8 cellular contexts compared by ENCODE assay signal in genomic region chr9:93108301-93109041, GRCh38. TPM values are rescaled to one million over a fixed set of nuclear protein-coding genes. Genes with fewer than 3 reads are reported as not detected.
A peak's percentile ranks its signal among the peaks of the same experiment; 100 is the strongest.
DNase-seq lines count a peak whose midpoint lies in the region; ATAC-seq, FAIRE-seq and TF ChIP-seq lines count a peak whose summit lies in the region.

No MANE protein-coding gene starts in this region.

- no peak for FAIRE-seq in H54 (lab: Jason Lieb, UNC)

- 90 to 96% methylated on average over 7 to 14 of the region's 14 CpGs for WGBS in endodermal cell (ENCODE audit: insufficient coverage in 1 of 2, insufficient read length in 1 of 2), 2 experiments

- peak; percentile 37 for DNase-seq in H7
- DNase-seq in activated CD4-positive, alpha-beta T cell treated with anti-CD3 and anti-CD28 coated beads for 48 hours = peak; percentile 72
- DNase-seq in endodermal cell = peak; percentile 48
- DNase-seq in stimulated activated CD4-positive, alpha-beta T cell treated with anti-CD3 and anti-CD28 coated beads, Interleukin-4, amount 100 ng/mL, for 1 hour = peak; percentile 59
- no peak for DNase-seq in NCI-H510A (lab: John Stamatoyannopoulos, UW)
- DNase-seq in H54 (ENCODE audit: insufficient read length, low spot score) = no peak
- no peak for DNase-seq in GF-D8 (lab: John Stamatoyannopoulos, UW)

- TF ChIP-seq CTCF in endodermal cell (conservative IDR thresholded peaks at IDR 0.05) = no peak

- H3K4me3 ChIP-seq in H7 (ENCODE audit: insufficient read depth, low read depth, low read length) (no peak overlapping the region), endodermal cell (ENCODE audit: low read length) (no peak overlapping the region)

- H3K4me1 ChIP-seq in endodermal cell (ENCODE audit: control insufficient read depth, insufficient read depth, low read length) = peaks cover under 1% of the 10 kb centered on the region

- no peaks in the 10 kb centered on the region for H3K9me3 ChIP-seq in endodermal cell (ENCODE audit: control insufficient read depth, low read length)

- no peak overlapping the region for H3K27ac ChIP-seq in endodermal cell (ENCODE audit: low read depth, low read length)

- no peak overlapping the region for H3K9ac ChIP-seq in endodermal cell (ENCODE audit: extremely low read depth, low read length, poor library complexity, severe bottlenecking)

- peaks cover 6% of the 10 kb centered on the region for H3K36me3 Mint-ChIP-seq in endodermal cell (ENCODE audit: low read depth)

- peaks cover 4% of the 10 kb centered on the region for H3K9me3 Mint-ChIP-seq in endodermal cell

- peaks cover 2% of the 10 kb centered on the region for H3K36me3 ChIP-seq in H7 (replicated peaks; ENCODE audit: control insufficient read depth, insufficient read depth, low read length)
- no peaks in the 10 kb centered on the region for H3K36me3 ChIP-seq in endodermal cell (ENCODE audit: control insufficient read depth, insufficient read depth, low read length)

- H3K4me1 Mint-ChIP-seq in endodermal cell = no peaks in the 10 kb centered on the region

- no peak for ATAC-seq in HG03565 (IDR thresholded peaks at IDR 0.05; ENCODE audit: unreplicated experiment)

- H3K27ac Mint-ChIP-seq in endodermal cell = no peak overlapping the region

- H3K27me3 Mint-ChIP-seq in endodermal cell (ENCODE audit: insufficient read depth) = no peaks in the 10 kb centered on the region

- H3K4me3 Mint-ChIP-seq in endodermal cell = no peak overlapping the region

- no peak for TF ChIP-seq POLR2A in H54 (IDR thresholded peaks at IDR 0.05; ENCODE audit: low read depth, low read length)

- no peaks in the 10 kb centered on the region for H3K27me3 ChIP-seq in H7 (ENCODE audit: control insufficient read depth, insufficient read depth, low read length)
- H3K27me3 ChIP-seq in endodermal cell (ENCODE audit: control insufficient read depth, insufficient read depth, low read length, poor library complexity, severe bottlenecking) = no peaks in the 10 kb centered on the region

RNA-seq across cellular contexts. Expression of gene CARD19, which starts 12.5 kb away (rescaled TPM):
- total RNA-seq in H7 (2014; rRNA removed; shearing (Covaris generic)) = 46.5 and 69.8 TPM in 2 replicates
- 10 to 100 TPM; 16.4 to 21.9 TPM for total RNA-seq in endodermal cell
- 32.1 TPM for polyA plus RNA-seq in endodermal cell (2013, experiment 1 of 2)
- polyA plus RNA-seq in endodermal cell (2013, experiment 2 of 2) = 29.8 TPM

RNA-seq across cellular contexts. Expression of gene NINJ1, which starts 25.6 kb away (rescaled TPM):
- total RNA-seq in H7 (2014; rRNA removed; shearing (Covaris generic)) = 44.6 and 45.3 TPM in 2 replicates
- 10 to 100 TPM; 24.2 to 32.0 TPM for total RNA-seq in endodermal cell
- 29.8 TPM for polyA plus RNA-seq in endodermal cell (2013, experiment 1 of 2)
- 28.4 TPM for polyA plus RNA-seq in endodermal cell (2013, experiment 2 of 2)

RNA-seq across cellular contexts. Expression of gene SUSD3, which starts 50.0 kb away (rescaled TPM):
- total RNA-seq in H7 (2014; rRNA removed; shearing (Covaris generic)) = 20.3 and 25.1 TPM in 2 replicates
- total RNA-seq in endodermal cell = 1 to 10 TPM; 5.1 to 5.9 TPM
- 3.1 TPM for polyA plus RNA-seq in endodermal cell (2013, experiment 1 of 2)
- polyA plus RNA-seq in endodermal cell (2013, experiment 2 of 2) = 2.7 TPM

Comparison
In these comparisons a context has a peak if more than half of its experiments do, and no peak if none do; other contexts are left out.
1. DNase-seq: peak in H7 (single experiment), activated CD4-positive, alpha-beta T cell treated with anti-CD3 and anti-CD28 coated beads for 48 hours (single experiment), endodermal cell (single experiment) and stimulated activated CD4-positive, alpha-beta T cell treated with anti-CD3 and anti-CD28 coated beads, Interleukin-4, amount 100 ng/mL, for 1 hour (single experiment); none in NCI-H510A (single experiment), H54 (single experiment) and GF-D8 (single experiment).